In genomic region chr13:92613921-92614320, GRCh38 we compare ENCODE assay signal across 27 cellular contexts.
"Had no signal": no experiment of that assay in that cellular context is flagged by ENCODE, and none has a peak within 500 bp of the region (broad histone marks: within the 10 kb centered on the region; RNA-seq: fewer than 3 reads in every experiment).

No MANE protein-coding gene starts in this region.

- H3K4me1 ChIP-seq: stomach, suprapubic skin, testis, thyroid gland, tibial nerve, transverse colon, upper lobe of left lung, upper lobe of right lung, uterus, vagina had no signal

- H3K4me3 ChIP-seq: stomach, suprapubic skin, testis, thoracic aorta, thyroid gland, tibial artery, tibial nerve, transverse colon, upper lobe of left lung, upper lobe of right lung, uterus, vagina had no signal

- ATAC-seq: stimulated activated effector memory CD8-positive, alpha-beta T cell treated with anti-CD3 and anti-CD28 coated beads, Interleukin-12 subunit alpha, Interleukin-12 subunit beta, amount 100 ng/mL, for 72 hours; stimulated activated memory B cell treated with anti-CD40 and anti-IgM and Interleukin-4, amounts not matched to agents 10 μg/mL and 1 μg/mL and 100 μg/mL, for 72 hours; stimulated activated naive B cell treated with anti-CD40 and anti-IgM and Interleukin-4, amounts not matched to agents 10 μg/mL and 1 μg/mL and 100 μg/mL, for 72 hours; stimulated activated naive CD8-positive, alpha-beta T cell treated with anti-CD3 and anti-CD28 coated beads, Interleukin-15, amount 100 ng/mL, for 72 hours; stimulated activated naive CD8-positive, alpha-beta T cell treated with anti-CD3 and anti-CD28 coated beads, Interleukin-15, Interleukin-2, amounts not matched to agents 100 U/mL and 50 U/mL, for 24 hours; upper lobe of right lung had no signal

- H3K36me3 ChIP-seq: stomach, suprapubic skin, thoracic aorta, thyroid gland, tibial artery, tibial nerve, transverse colon, upper lobe of left lung, upper lobe of right lung, uterus, vagina had no signal

- FAIRE-seq: urothelium cell line had no signal

- H3K27me3 ChIP-seq: stomach, suprapubic skin, testis, thyroid gland, tibial artery, tibial nerve, transverse colon, upper lobe of left lung, upper lobe of right lung, uterus, vagina had no signal

- H3K27ac ChIP-seq: stomach, suprapubic skin, testis, thoracic aorta, thyroid gland, tibial artery, tibial nerve, transverse colon, upper lobe of left lung, upper lobe of right lung, uterus, vagina had no signal

- H3K9me3 ChIP-seq: stomach, suprapubic skin, testis, thoracic aorta, thyroid gland, tibial artery, tibial nerve, transverse colon, upper lobe of left lung, upper lobe of right lung, uterus, vagina had no signal

- DNase-seq: stimulated activated CD4-positive, alpha-beta T cell treated with anti-CD3 and anti-CD28 coated beads, Interleukin-2, amount 100 ng/mL, for 48 hours; stimulated activated CD4-positive, alpha-beta T cell treated with anti-CD3 and anti-CD28 coated beads, Interleukin-4, amount 100 ng/mL, for 1 hour; stimulated activated CD4-positive, alpha-beta T cell treated with anti-CD3 and anti-CD28 coated beads, Interleukin-4, amount 100 ng/mL, for 24 hours; stimulated activated CD4-positive, alpha-beta T cell treated with anti-CD3 and anti-CD28 coated beads, Interleukin-4, amount 100 ng/mL, for 4 hours; stimulated activated CD8-positive, alpha-beta memory T cell treated with anti-CD3 and anti-CD28 coated beads, Interleukin-4, amount 100 ng/mL, for 48 hours; stimulated activated naive B cell treated with anti-CD40 and anti-IgM and Interleukin-4, amounts not matched to agents 10 μg/mL and 1 μg/mL and 100 μg/mL, for 72 hours; stimulated activated naive CD4-positive, alpha-beta T cell; stimulated activated naive CD4-positive, alpha-beta T cell treated with Interleukin-2 at 50 U/mL for 16 hours; stimulated activated naive CD8-positive, alpha-beta T cell treated with anti-CD3 and anti-CD28 coated beads, Interleukin-15, amount 100 ng/mL, for 72 hours; stimulated activated naive CD8-positive, alpha-beta T cell treated with anti-CD3 and anti-CD28 coated beads, Interleukin-15, Interleukin-2, amounts not matched to agents 100 U/mL and 50 U/mL, for 24 hours; stomach; substantia nigra; testis; thyroid gland; tibial artery; transverse colon; trophoblast cell; upper lobe of left lung; upper lobe of right lung; uterus had no signal
